ENCODE assay signal across 1 cellular context in genomic region chr1:31683997-31684396, GRCh38.
TF ChIP-seq lines count a peak whose summit lies in the region.

No MANE protein-coding gene starts in this region.

TF ChIP-seq in GM23338, 12 proteins besides CTCF, POLR2A, EP300 and RAD21 (continued from another document):
- no peak for TF ChIP-seq ZNF462 (CRISPR knock-in tag; IDR thresholded peaks at IDR 0.05)
